9 cellular contexts compared by ENCODE assay signal in the genomic region with DNA sequence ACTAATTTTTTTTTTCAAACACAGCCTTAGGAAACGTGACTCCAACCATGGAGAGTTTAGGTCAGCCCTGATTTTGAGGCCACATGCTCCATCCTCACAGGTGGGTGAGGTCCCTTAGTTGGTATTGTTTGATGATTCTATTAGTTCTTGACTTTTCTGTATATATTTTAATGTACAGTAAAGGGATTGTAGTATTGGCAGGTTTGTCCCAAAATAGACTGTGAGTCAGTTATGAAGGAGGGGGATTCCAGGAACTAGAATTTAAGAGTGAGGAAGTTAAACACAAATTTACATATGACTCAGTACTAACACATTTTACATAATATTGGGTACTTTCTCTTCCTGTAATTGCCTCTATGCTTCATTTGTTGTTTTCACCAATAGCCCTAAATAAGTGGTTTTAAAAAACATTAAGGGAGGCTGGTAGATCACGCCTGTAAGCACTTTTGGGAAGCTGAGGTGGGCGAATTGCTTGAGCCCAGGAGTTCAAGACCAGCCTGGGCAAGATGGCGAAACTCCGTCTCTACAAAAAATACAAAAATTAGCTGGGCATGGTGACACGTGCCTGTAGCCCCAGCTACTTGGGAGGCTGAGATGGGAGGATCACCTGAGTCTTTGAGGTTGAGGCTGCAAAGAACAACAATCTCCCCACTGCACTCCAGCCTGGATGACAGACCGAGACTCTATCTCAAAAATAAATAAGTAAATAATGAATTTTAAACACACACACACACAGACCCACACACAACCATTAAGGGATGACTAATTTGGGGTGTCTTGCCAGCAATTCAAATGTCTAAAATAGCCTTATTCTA.
A peak's percentile ranks its signal among the peaks of the same experiment; 100 is the strongest.
DNase-seq lines count a peak whose midpoint lies in the region; ATAC-seq and TF ChIP-seq lines count a peak whose summit lies in the region.
"Had no signal": no experiment of that assay in that cellular context is flagged by ENCODE, and none has a peak within 500 bp of the region (broad histone marks: within the 10 kb centered on the region; RNA-seq: fewer than 3 reads in every experiment).

No MANE protein-coding gene starts in this region.

- H3K9me2 ChIP-seq in MM.1S (replicated peaks; ENCODE audit: insufficient read depth, low read length) = no peaks in the 10 kb centered on the region

- H3F3A ChIP-seq in MM.1S (ENCODE audit: insufficient read depth, low read length) (peaks cover 3% of the 10 kb centered on the region), smooth muscle cell (ENCODE audit: low read depth) (no peaks in the 10 kb centered on the region)

- no peaks in the 10 kb centered on the region for H3K9me3 ChIP-seq in MM.1S (replicated peaks; ENCODE audit: insufficient read depth, low read length)
- no peaks in the 10 kb centered on the region for H3K9me3 ChIP-seq in body of pancreas
- H3K9me3 ChIP-seq in smooth muscle cell (replicated peaks; ENCODE audit: low read depth) = no peaks in the 10 kb centered on the region
- H3K9me3 ChIP-seq: SJSA1 had no signal

- peak; percentile 63 for DNase-seq in GM13977 (ENCODE audit: low spot score)
- peak; percentile 29 for DNase-seq in MM.1S
- DNase-seq in body of pancreas = no peak
- DNase-seq in smooth muscle cell (lab: John Stamatoyannopoulos, UW; ENCODE audit: unreplicated experiment) = no peak
- no peak for DNase-seq in NCI-H187 treated with DMSO at 0.1 percent for 48 hours (lab: John Stamatoyannopoulos, UW)
- DNase-seq in H7 = no peak
- DNase-seq in DMS79 (lab: John Stamatoyannopoulos, UW) = no peak

- H3K27me3 ChIP-seq in MM.1S (replicated peaks; ENCODE audit: insufficient read depth, low read length) (no peaks in the 10 kb centered on the region), body of pancreas (no peaks in the 10 kb centered on the region), smooth muscle cell (ENCODE audit: low read depth) (no peaks in the 10 kb centered on the region), H7 (ENCODE audit: control insufficient read depth, insufficient read depth, low read length) (no peaks in the 10 kb centered on the region)
- H3K27me3 ChIP-seq: SJSA1 had no signal

- WGBS in body of pancreas, 2 donors = 76 to 77% methylated on average over 7 of the region's 7 CpGs
- 82% methylated on average over 7 of the region's 7 CpGs for WGBS in smooth muscle cell (ENCODE audit: low lambda C conversion rate)

- H3K4me1 ChIP-seq in MM.1S (ENCODE audit: low read length) = peaks cover 11% of the 10 kb centered on the region
- peaks cover 54% of the 10 kb centered on the region for H3K4me1 ChIP-seq in body of pancreas
- H3K4me1 ChIP-seq in smooth muscle cell (ENCODE audit: low read depth) = no peaks in the 10 kb centered on the region

- H3K27ac ChIP-seq in MM.1S (ENCODE audit: low read length) (no peak overlapping the region; the same call in 1 of the 2 replicates), body of pancreas (peak overlapping the region; percentile 18 to 81 (median 56)), smooth muscle cell (ENCODE audit: low read depth) (no peak overlapping the region)
- H3K27ac ChIP-seq: SJSA1 had no signal

- ATAC-seq in GM21737 (IDR thresholded peaks at IDR 0.05; ENCODE audit: unreplicated experiment) (peak; percentile 92), body of pancreas (peak; percentile 74)

- H3K9ac ChIP-seq in MM.1S (ENCODE audit: low read length) (no peak overlapping the region), smooth muscle cell (ENCODE audit: low read depth) (no peak overlapping the region)

- H2AFZ ChIP-seq in MM.1S (ENCODE audit: low read length) (0 out of 2 replicates have a peak overlapping the region, but pooled peaks have one; percentile 37), smooth muscle cell (ENCODE audit: low read depth) (no peak overlapping the region)

- no peak for TF ChIP-seq POLR2A in body of pancreas (IDR thresholded peaks at IDR 0.05)

- in situ Hi-C loops in GM13977 (cut with MboI; ENCODE audit: low pct_unique_long_range_greater_than_20kb, low sequenced_read_pairs, unreplicated experiment) = no loop called here

- H3K79me2 ChIP-seq in MM.1S (ENCODE audit: low read length) (no peaks in the 10 kb centered on the region), smooth muscle cell (ENCODE audit: low read depth) (no peaks in the 10 kb centered on the region)

- intact Hi-C loops in body of pancreas (cut with DNase I) = no loop called here

- TF ChIP-seq CTCF in GM13977 (IDR thresholded peaks at IDR 0.05; ENCODE audit: extremely low read depth, insufficient read depth, missing control alignments) = no peak
- TF ChIP-seq CTCF in MM.1S (IDR thresholded peaks at IDR 0.05; ENCODE audit: low read length) = no peak
- TF ChIP-seq CTCF in body of pancreas (IDR thresholded peaks at IDR 0.05) = no peak
- no peak for TF ChIP-seq CTCF in smooth muscle cell (IDR thresholded peaks at IDR 0.05; ENCODE audit: borderline replicate concordance, insufficient read depth, poor library complexity, severe bottlenecking)

- H3K36me3 ChIP-seq in MM.1S (replicated peaks; ENCODE audit: insufficient read depth, low read length) (no peaks in the 10 kb centered on the region), body of pancreas (replicated peaks in 1 of 2; ENCODE audit: insufficient read depth in 1 of 2, low read depth in 2 of 2) (no peaks in the 10 kb centered on the region), smooth muscle cell (ENCODE audit: low read depth) (no peaks in the 10 kb centered on the region), H7 (replicated peaks; ENCODE audit: control insufficient read depth, insufficient read depth, low read length) (no peaks in the 10 kb centered on the region)
- H3K36me3 ChIP-seq: SJSA1 had no signal

- H4K20me1 ChIP-seq in MM.1S (ENCODE audit: insufficient read depth, low read length) = no peaks in the 10 kb centered on the region
- H4K20me1 ChIP-seq in smooth muscle cell (ENCODE audit: low read depth) = no peaks in the 10 kb centered on the region

- H3K4me2 ChIP-seq in MM.1S (ENCODE audit: low read depth, low read length) = 0 out of 2 replicates have a peak overlapping the region, but pooled peaks have one; percentile 13
- H3K4me2 ChIP-seq in smooth muscle cell = peak overlapping the region; percentile 63

- no peak overlapping the region for H3K4me3 ChIP-seq in MM.1S (ENCODE audit: low read length)
- no peak overlapping the region for H3K4me3 ChIP-seq in body of pancreas
- H3K4me3 ChIP-seq in smooth muscle cell = no peak overlapping the region
- H3K4me3 ChIP-seq in H7 (ENCODE audit: insufficient read depth, low read depth, low read length) = no peak overlapping the region
- H3K4me3 ChIP-seq: SJSA1 had no signal

Comparison
In these comparisons a context has a peak if more than half of its experiments do, and no peak if none do; other contexts are left out.
1. DNase-seq: peak in GM13977 (single experiment) and MM.1S (single experiment); none in body of pancreas (0 of 4), smooth muscle cell (single experiment), NCI-H187 treated with DMSO at 0.1 percent for 48 hours (single experiment), H7 (single experiment) and DMS79 (single experiment).
2. H3K27ac ChIP-seq: peak in body of pancreas (4 of 4); none in MM.1S (single experiment) and smooth muscle cell (single experiment).